ENCODE assay signal across 9 cellular contexts in genomic region chr1:30754684-30755171, GRCh38. TPM values are rescaled to one million over a fixed set of nuclear protein-coding genes. Genes with fewer than 3 reads are reported as not detected.
DNase-seq lines count a peak whose midpoint lies in the region; ATAC-seq and TF ChIP-seq lines count a peak whose summit lies in the region.
"Had no signal": no experiment of that assay in that cellular context is flagged by ENCODE, and none has a peak within 500 bp of the region (broad histone marks: within the 10 kb centered on the region; RNA-seq: fewer than 3 reads in every experiment).

No MANE protein-coding gene starts in this region.

- TF ChIP-seq POLR2A in lower leg skin (IDR thresholded peaks at IDR 0.05) = no peak

- H4K20me1 ChIP-seq in DND-41 (ENCODE audit: insufficient read depth, low read length) = peaks cover 9% of the 10 kb centered on the region

- H2AFZ ChIP-seq in DND-41 (ENCODE audit: low read depth, low read length) = no peak overlapping the region

- no peaks in the 10 kb centered on the region for H3K9me3 ChIP-seq in DND-41 (ENCODE audit: insufficient read depth, low read length, severe bottlenecking)
- H3K9me3 ChIP-seq: pancreas had no signal

- H3K36me3 ChIP-seq in DND-41 (ENCODE audit: insufficient read depth, low read length) = no peaks in the 10 kb centered on the region
- H3K36me3 ChIP-seq: pancreas had no signal

- intact Hi-C loops in lower leg skin (cut with DNase I; ENCODE audit: low total_unique reads) = no loop called here

- no peak overlapping the region for H3K9ac ChIP-seq in DND-41 (ENCODE audit: low read depth, low read length)

- TF ChIP-seq CTCF in DND-41 (IDR thresholded peaks at IDR 0.05; ENCODE audit: borderline replicate concordance, extremely low read depth, low read length, poor library complexity, severe bottlenecking) (no peak), coronary artery (IDR thresholded peaks at IDR 0.05) (no peak), lower leg skin (IDR thresholded peaks at IDR 0.05) (no peak)

- 70 to 73% methylated on average over 9 of the region's 9 CpGs for WGBS in lower leg skin, 2 donors

- H3K27me3 ChIP-seq in DND-41 (ENCODE audit: insufficient read depth, low read length, poor library complexity) = no peaks in the 10 kb centered on the region
- H3K27me3 ChIP-seq: pancreas had no signal

- peaks cover 59% of the 10 kb centered on the region for H3K4me1 ChIP-seq in DND-41 (ENCODE audit: insufficient read depth, low read length)
- H3K4me1 ChIP-seq: pancreas had no signal

- H3K4me2 ChIP-seq in DND-41 (ENCODE audit: insufficient read depth, low read length) = peak overlapping the region; percentile 21; the same call in 1 of the 2 replicates

- no peak for ATAC-seq in DND-41 (ENCODE audit: insufficient read depth, low read depth)
- ATAC-seq in GM19372 (IDR thresholded peaks at IDR 0.05; ENCODE audit: low read depth, unreplicated experiment) = peak; percentile 37
- ATAC-seq in HG03442 (IDR thresholded peaks at IDR 0.05; ENCODE audit: unreplicated experiment) = peak; percentile 40
- ATAC-seq: pancreas had no signal

- DNase-seq in DND-41 (no peak), coronary artery (ENCODE audit: low spot score) (no peak), LoVo (ENCODE audit: low spot score) (no peak), hepatic stellate cell (ENCODE audit: low spot score) (no peak), HuH-7.5 (ENCODE audit: low spot score) (no peak), lower leg skin (ENCODE audit: low spot score in 2 of 2) (no peak)

- H3K4me3 ChIP-seq in DND-41 (ENCODE audit: low read depth in 1 of 2, low read length in 2 of 2) (no peak overlapping the region), coronary artery (peak overlapping the region; percentile 46), lower leg skin (ENCODE audit: low read depth, poor library complexity, severe bottlenecking) (no peak overlapping the region)

- H3K27ac ChIP-seq in DND-41 (ENCODE audit: low read length) (peak overlapping the region; percentile 18; the same call in 1 of the 2 replicates), coronary artery (peak overlapping the region in 1 of 2 donors; percentile 58)
- H3K27ac ChIP-seq: pancreas had no signal

- H3K79me2 ChIP-seq in DND-41 (ENCODE audit: insufficient read depth, low read length) = peaks cover 34% of the 10 kb centered on the region

RNA-seq across cellular contexts. Expression of gene LAPTM5, which starts 2.8 kb away (rescaled TPM):
- 10 to 100 TPM in 3 of 4 donors, 1 to 10 TPM in 1; 8.7 to 21.5 (median 15.6) TPM for total RNA-seq in lower leg skin

RNA-seq across cellular contexts. Expression of gene MATN1, which starts 31.3 kb away (rescaled TPM):
- total RNA-seq in lower leg skin = not detected
